ENCODE assay signal across 1 cellular context in genomic region chr11:46242961-46243795, GRCh38.
TF ChIP-seq lines count a peak whose summit lies in the region.

No MANE protein-coding gene starts in this region.

TF ChIP-seq in K562, 482 proteins besides CTCF, POLR2A, EP300 and RAD21 (continued from another document and continues in another):
- TF ChIP-seq ZEB2 (IDR thresholded peaks at IDR 0.05) (no peak; the same call in 1 of the 2 replicates), MAFK (IDR thresholded peaks at IDR 0.05; ENCODE audit: low read length) (no peak), PURB (CRISPR knock-in tag; IDR thresholded peaks at IDR 0.05; ENCODE audit: low read depth) (no peak), ATF1 (CRISPR knock-in tag; IDR thresholded peaks at IDR 0.05) (no peak), ATF1 (tag; IDR thresholded peaks at IDR 0.05) (peak; percentile 53; the same call in 1 of the 2 replicates), GTF2E2 (tag; IDR thresholded peaks at IDR 0.05) (0 out of 2 replicates have a peak, but pooled peaks have one; percentile 80), TFAM (CRISPR knock-in tag; conservative IDR thresholded peaks at IDR 0.05) (no peak), ARID3A (IDR thresholded peaks at IDR 0.05; ENCODE audit: borderline replicate concordance, low read depth, low read length) (no peak; the same call in 1 of the 2 replicates), ERF (CRISPR knock-in tag; IDR thresholded peaks at IDR 0.05) (no peak), RBM25 (IDR thresholded peaks at IDR 0.05; ENCODE audit: low read depth, low read length, severe bottlenecking) (no peak), NR3C1 (CRISPR knock-in tag; IDR thresholded peaks at IDR 0.05) (no peak), BACH1 (tag; IDR thresholded peaks at IDR 0.05) (peak; percentile 7; the same call in 1 of the 2 replicates), ZC3H4 (CRISPR knock-in tag; IDR thresholded peaks at IDR 0.05; ENCODE audit: borderline replicate concordance) (no peak; the same call in 1 of the 2 replicates), POLR3G (IDR thresholded peaks at IDR 0.05; ENCODE audit: extremely low read depth, insufficient read length, insufficient replicate concordance) (no peak), ZSCAN32 (CRISPR knock-in tag; IDR thresholded peaks at IDR 0.05) (peak; percentile 100), KAT8 (IDR thresholded peaks at IDR 0.05; ENCODE audit: low read depth) (no peak), MCM3 (IDR thresholded peaks at IDR 0.05) (no peak), DNMT1 (IDR thresholded peaks at IDR 0.05) (no peak), NR2C2 (CRISPR knock-in tag; IDR thresholded peaks at IDR 0.05) (no peak), NR2C2 (tag; IDR thresholded peaks at IDR 0.05) (peak; percentile 35; the same call in 1 of the 2 replicates), SMARCA4 (IDR thresholded peaks at IDR 0.05) (peak; percentile 70; the same call in 1 of the 2 replicates), ELF2 (CRISPR knock-in tag; IDR thresholded peaks at IDR 0.05) (no peak), ZNF165 (CRISPR knock-in tag; IDR thresholded peaks at IDR 0.05; ENCODE audit: borderline replicate concordance) (0 out of 2 replicates have a peak, but pooled peaks have one; percentile 65), RFX5 (IDR thresholded peaks at IDR 0.05; ENCODE audit: low read depth, low read length) (no peak), MTA2 (IDR thresholded peaks at IDR 0.05; ENCODE audit: low read depth) (no peak), ZNF75A (CRISPR knock-in tag; IDR thresholded peaks at IDR 0.05) (no peak), SRSF3 (IDR thresholded peaks at IDR 0.05; ENCODE audit: insufficient read depth, low read length) (0 out of 2 replicates have a peak, but pooled peaks have one; percentile 39), HMGN3 (IDR thresholded peaks at IDR 0.05; ENCODE audit: borderline replicate concordance, extremely low read depth, insufficient read length, low read depth, low read length) (peak; percentile 97), TBP (optimal IDR thresholded peaks at IDR 0.05; ENCODE audit: low read depth, low read length) (peak; percentile 84), ZFP36 (IDR thresholded peaks at IDR 0.05; ENCODE audit: low read depth, low read length, partially characterized antibody) (peak; percentile 29), ARID4B (CRISPR knock-in tag; IDR thresholded peaks at IDR 0.05) (peak; percentile 69; the same call in 1 of the 2 replicates), MYC (IDR thresholded peaks at IDR 0.05; ENCODE audit: low read depth, low read length) (peak; percentile 96), MYC (CRISPR knock-in tag; IDR thresholded peaks at IDR 0.05; ENCODE audit: borderline replicate concordance, low read depth) (peak; percentile 50), NFXL1 (CRISPR knock-in tag; IDR thresholded peaks at IDR 0.05) (0 out of 2 replicates have a peak, but pooled peaks have one; percentile 51), ILF3 (IDR thresholded peaks at IDR 0.05; ENCODE audit: borderline replicate concordance) (no peak), HDAC2 (IDR thresholded peaks at IDR 0.05) (peak; percentile 44; the same call in 1 of the 2 replicates), NELFE (IDR thresholded peaks at IDR 0.05; ENCODE audit: insufficient read depth, insufficient read length) (no peak), MTA3 (IDR thresholded peaks at IDR 0.05; ENCODE audit: borderline replicate concordance) (peak; percentile 81; the same call in 1 of the 2 replicates)
- TF ChIP-seq, protein P1, sequence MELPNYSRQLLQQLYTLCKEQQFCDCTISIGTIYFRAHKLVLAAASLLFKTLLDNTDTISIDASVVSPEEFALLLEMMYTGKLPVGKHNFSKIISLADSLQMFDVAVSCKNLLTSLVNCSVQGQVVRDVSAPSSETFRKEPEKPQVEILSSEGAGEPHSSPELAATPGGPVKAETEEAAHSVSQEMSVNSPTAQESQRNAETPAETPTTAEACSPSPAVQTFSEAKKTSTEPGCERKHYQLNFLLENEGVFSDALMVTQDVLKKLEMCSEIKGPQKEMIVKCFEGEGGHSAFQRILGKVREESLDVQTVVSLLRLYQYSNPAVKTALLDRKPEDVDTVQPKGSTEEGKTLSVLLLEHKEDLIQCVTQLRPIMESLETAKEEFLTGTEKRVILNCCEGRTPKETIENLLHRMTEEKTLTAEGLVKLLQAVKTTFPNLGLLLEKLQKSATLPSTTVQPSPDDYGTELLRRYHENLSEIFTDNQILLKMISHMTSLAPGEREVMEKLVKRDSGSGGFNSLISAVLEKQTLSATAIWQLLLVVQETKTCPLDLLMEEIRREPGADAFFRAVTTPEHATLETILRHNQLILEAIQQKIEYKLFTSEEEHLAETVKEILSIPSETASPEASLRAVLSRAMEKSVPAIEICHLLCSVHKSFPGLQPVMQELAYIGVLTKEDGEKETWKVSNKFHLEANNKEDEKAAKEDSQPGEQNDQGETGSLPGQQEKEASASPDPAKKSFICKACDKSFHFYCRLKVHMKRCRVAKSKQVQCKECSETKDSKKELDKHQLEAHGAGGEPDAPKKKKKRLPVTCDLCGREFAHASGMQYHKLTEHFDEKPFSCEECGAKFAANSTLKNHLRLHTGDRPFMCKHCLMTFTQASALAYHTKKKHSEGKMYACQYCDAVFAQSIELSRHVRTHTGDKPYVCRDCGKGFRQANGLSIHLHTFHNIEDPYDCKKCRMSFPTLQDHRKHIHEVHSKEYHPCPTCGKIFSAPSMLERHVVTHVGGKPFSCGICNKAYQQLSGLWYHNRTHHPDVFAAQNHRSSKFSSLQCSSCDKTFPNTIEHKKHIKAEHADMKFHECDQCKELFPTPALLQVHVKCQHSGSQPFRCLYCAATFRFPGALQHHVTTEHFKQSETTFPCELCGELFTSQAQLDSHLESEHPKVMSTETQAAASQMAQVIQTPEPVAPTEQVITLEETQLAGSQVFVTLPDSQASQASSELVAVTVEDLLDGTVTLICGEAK (IDR thresholded peaks at IDR 0.05) = no peak; the same call in 1 of the 2 replicates
- TF ChIP-seq, protein P1 (CRISPR knock-in tag; IDR thresholded peaks at IDR 0.05) = no peak
- TF ChIP-seq, protein P2, sequence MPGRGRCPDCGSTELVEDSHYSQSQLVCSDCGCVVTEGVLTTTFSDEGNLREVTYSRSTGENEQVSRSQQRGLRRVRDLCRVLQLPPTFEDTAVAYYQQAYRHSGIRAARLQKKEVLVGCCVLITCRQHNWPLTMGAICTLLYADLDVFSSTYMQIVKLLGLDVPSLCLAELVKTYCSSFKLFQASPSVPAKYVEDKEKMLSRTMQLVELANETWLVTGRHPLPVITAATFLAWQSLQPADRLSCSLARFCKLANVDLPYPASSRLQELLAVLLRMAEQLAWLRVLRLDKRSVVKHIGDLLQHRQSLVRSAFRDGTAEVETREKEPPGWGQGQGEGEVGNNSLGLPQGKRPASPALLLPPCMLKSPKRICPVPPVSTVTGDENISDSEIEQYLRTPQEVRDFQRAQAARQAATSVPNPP (IDR thresholded peaks at IDR 0.05; ENCODE audit: borderline replicate concordance, insufficient read depth, insufficient read length) = no peak
- TF ChIP-seq, protein P3, sequence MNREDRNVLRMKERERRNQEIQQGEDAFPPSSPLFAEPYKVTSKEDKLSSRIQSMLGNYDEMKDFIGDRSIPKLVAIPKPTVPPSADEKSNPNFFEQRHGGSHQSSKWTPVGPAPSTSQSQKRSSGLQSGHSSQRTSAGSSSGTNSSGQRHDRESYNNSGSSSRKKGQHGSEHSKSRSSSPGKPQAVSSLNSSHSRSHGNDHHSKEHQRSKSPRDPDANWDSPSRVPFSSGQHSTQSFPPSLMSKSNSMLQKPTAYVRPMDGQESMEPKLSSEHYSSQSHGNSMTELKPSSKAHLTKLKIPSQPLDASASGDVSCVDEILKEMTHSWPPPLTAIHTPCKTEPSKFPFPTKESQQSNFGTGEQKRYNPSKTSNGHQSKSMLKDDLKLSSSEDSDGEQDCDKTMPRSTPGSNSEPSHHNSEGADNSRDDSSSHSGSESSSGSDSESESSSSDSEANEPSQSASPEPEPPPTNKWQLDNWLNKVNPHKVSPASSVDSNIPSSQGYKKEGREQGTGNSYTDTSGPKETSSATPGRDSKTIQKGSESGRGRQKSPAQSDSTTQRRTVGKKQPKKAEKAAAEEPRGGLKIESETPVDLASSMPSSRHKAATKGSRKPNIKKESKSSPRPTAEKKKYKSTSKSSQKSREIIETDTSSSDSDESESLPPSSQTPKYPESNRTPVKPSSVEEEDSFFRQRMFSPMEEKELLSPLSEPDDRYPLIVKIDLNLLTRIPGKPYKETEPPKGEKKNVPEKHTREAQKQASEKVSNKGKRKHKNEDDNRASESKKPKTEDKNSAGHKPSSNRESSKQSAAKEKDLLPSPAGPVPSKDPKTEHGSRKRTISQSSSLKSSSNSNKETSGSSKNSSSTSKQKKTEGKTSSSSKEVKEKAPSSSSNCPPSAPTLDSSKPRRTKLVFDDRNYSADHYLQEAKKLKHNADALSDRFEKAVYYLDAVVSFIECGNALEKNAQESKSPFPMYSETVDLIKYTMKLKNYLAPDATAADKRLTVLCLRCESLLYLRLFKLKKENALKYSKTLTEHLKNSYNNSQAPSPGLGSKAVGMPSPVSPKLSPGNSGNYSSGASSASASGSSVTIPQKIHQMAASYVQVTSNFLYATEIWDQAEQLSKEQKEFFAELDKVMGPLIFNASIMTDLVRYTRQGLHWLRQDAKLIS (CRISPR knock-in tag; IDR thresholded peaks at IDR 0.05) = peak; percentile 79
